In genomic region chr10:117617086-117617485, GRCh38 we compare ENCODE assay signal across 21 cellular contexts.
"Had no signal": no experiment of that assay in that cellular context is flagged by ENCODE, and none has a peak within 500 bp of the region (broad histone marks: within the 10 kb centered on the region; RNA-seq: fewer than 3 reads in every experiment).

No MANE protein-coding gene starts in this region.

- DNase-seq: dermis blood vessel endothelial cell; dorsolateral prefrontal cortex; effector CD4-positive, alpha-beta T cell; effector memory CD4-positive, alpha-beta T cell; foreskin keratinocyte; heart left ventricle; hypothalamus; islet precursor cell; kidney; kidney glomerular epithelial cell; left colon; left lung; left ventricle myocardium superior; lower lobe of right lung; mesenchymal stem cell; mucosa of descending colon; naive B cell had no signal

- H3K4me1 ChIP-seq: esophagus muscularis mucosa, foreskin keratinocyte, gastroesophageal sphincter, heart left ventricle, left lung, lower lobe of right lung had no signal

- ATAC-seq: foreskin keratinocyte, gastroesophageal sphincter, heart left ventricle, left colon, left lung, left ventricle myocardium superior, lower lobe of right lung, mucosa of descending colon had no signal

- H3K4me3 ChIP-seq: coronary artery, dorsolateral prefrontal cortex, esophagus muscularis mucosa, gastroesophageal sphincter, heart left ventricle, hepatocyte, left lung, lower lobe of right lung, mucosa of descending colon had no signal

- H3K79me2 ChIP-seq: hepatocyte had no signal

- H3K36me3 ChIP-seq: esophagus muscularis mucosa, gastroesophageal sphincter, heart left ventricle, left lung, lower lobe of right lung had no signal

- H2AFZ ChIP-seq: hepatocyte had no signal

- H3K4me2 ChIP-seq: hepatocyte had no signal

- H3K9me3 ChIP-seq: esophagus muscularis mucosa, gastroesophageal sphincter, heart left ventricle, left lung, lower lobe of right lung, mucosa of descending colon had no signal

- H3K27ac ChIP-seq: coronary artery, dorsolateral prefrontal cortex, esophagus muscularis mucosa, foreskin keratinocyte, gastroesophageal sphincter, heart left ventricle, hepatocyte, left lung, lower lobe of right lung had no signal
